ENCODE assay signal across 22 cellular contexts in the genomic region with DNA sequence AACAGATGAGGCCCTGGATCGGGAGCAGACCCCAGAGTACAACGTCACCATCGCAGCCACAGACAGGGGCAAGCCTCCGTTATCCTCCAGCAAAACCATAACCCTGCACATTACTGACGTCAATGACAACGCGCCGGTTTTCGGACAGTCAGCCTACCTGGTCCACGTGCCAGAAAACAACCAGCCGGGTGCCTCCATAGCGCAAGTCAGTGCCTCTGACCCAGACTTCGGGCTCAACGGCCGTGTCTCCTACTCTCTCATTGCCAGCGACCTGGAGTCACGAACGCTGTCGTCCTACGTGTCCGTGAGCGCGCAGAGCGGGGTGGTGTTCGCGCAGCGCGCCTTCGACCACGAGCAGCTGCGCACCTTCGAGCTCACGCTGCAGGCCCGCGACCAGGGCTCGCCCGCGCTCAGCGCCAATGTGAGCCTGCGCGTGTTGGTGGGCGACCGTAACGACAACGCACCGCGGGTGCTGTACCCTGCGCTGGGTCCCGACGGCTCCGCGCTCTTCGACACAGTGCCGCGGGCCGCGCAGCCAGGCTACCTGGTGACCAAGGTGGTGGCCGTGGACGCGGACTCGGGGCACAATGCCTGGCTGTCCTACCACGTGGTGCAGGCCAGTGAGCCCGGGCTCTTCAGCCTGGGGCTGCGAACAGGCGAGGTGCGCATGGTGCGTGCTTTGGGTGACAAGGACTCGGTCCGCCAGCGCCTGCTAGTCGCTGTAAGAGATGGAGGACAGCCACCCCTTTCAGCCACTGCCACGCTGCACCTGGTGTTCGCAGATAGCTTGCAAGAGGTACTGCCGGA. TPM values are rescaled to one million over a fixed set of nuclear protein-coding genes. Genes with fewer than 3 reads are reported as not detected.
A peak's percentile ranks its signal among the peaks of the same experiment; 100 is the strongest.
DNase-seq lines count a peak whose midpoint lies in the region; ATAC-seq, FAIRE-seq and TF ChIP-seq lines count a peak whose summit lies in the region.
"Had no signal": no experiment of that assay in that cellular context is flagged by ENCODE, and none has a peak within 500 bp of the region (broad histone marks: within the 10 kb centered on the region; RNA-seq: fewer than 3 reads in every experiment).

No MANE protein-coding gene starts in this region.

- H3K27ac Mint-ChIP-seq in activated naive CD8-positive, alpha-beta T cell = no peak overlapping the region
- H3K27ac Mint-ChIP-seq in activated naive CD8-positive, alpha-beta T cell treated with anti-CD3 and anti-CD28 coated beads for 36 hours = no peak overlapping the region
- peak overlapping the region in 4 of 6 donors; percentile 73 to 96 (median 92) for H3K27ac Mint-ChIP-seq in naive B cell
- H3K27ac Mint-ChIP-seq: neural progenitor cell had no signal

- no peak overlapping the region for H3K4me3 ChIP-seq in K562
- H3K4me3 ChIP-seq: cardiac muscle cell had no signal

- H3K4me1 ChIP-seq in K562 (replicated peaks in 1 of 2; ENCODE audit: control insufficient read depth in 2 of 2, insufficient read depth in 2 of 2, low read length in 2 of 2) = peaks cover 0 to 30% of the 10 kb centered on the region in 2 experiments; a peak in 2 of 5 replicates
- H3K4me1 ChIP-seq: neural progenitor cell had no signal

- 0 out of 2 replicates have a peak, but pooled peaks cover 1% of the 10 kb centered on the region for H3K9me3 ChIP-seq in K562 (replicated peaks; ENCODE audit: control insufficient read depth, insufficient read depth, low read depth, low read length)

- CTCF ChIA-PET in K562 (lab: Yijun Ruan, JAX; ENCODE audit: low intra/inter-chr PET ratio) = interaction anchor here (2.0 kb wide), 1 partner anchor 105 kb away, joined by 6 read pairs; no protein-coding TSS in a partner anchor

- in situ Hi-C loops in K562 (cut with MboI) = no loop called here

- TF ChIP-seq RAD21 in K562 (CRISPR knock-in tag; conservative IDR thresholded peaks at IDR 0.05 in 1 of 2, IDR thresholded peaks at IDR 0.05 in 1 of 2) = no peak

- TF ChIP-seq POLR2A in K562 (conservative IDR thresholded peaks at IDR 0.05) = no peak

- H3K9me1 ChIP-seq in K562 (ENCODE audit: control insufficient read depth, insufficient read depth, low read length) = no peaks in the 10 kb centered on the region

- H3K27me3 Mint-ChIP-seq in activated naive CD8-positive, alpha-beta T cell = peaks cover 50% of the 10 kb centered on the region
- H3K27me3 Mint-ChIP-seq in activated naive CD8-positive, alpha-beta T cell treated with anti-CD3 and anti-CD28 coated beads for 36 hours = peaks cover 90% of the 10 kb centered on the region
- H3K27me3 Mint-ChIP-seq in naive B cell = peaks cover 65 to 80% (median 70%) of the 10 kb centered on the region in 3 donors

- H3K79me2 ChIP-seq in K562 (ENCODE audit: control insufficient read depth, insufficient read depth, low read length) = no peaks in the 10 kb centered on the region

- H3K4me3 Mint-ChIP-seq in activated naive CD8-positive, alpha-beta T cell = peak overlapping the region; percentile 25
- no peak overlapping the region for H3K4me3 Mint-ChIP-seq in activated naive CD8-positive, alpha-beta T cell treated with anti-CD3 and anti-CD28 coated beads for 36 hours
- peak overlapping the region in 4 of 8 donors; percentile 45 to 64 (median 54) for H3K4me3 Mint-ChIP-seq in naive B cell

- POLR2A ChIA-PET in K562 (lab: Yijun Ruan, JAX) = no interaction called here

- no peak overlapping the region for H2AFZ ChIP-seq in K562 (ENCODE audit: low read depth, low read length)
- H2AFZ ChIP-seq: neural progenitor cell had no signal

- no peak for DNase-seq in activated naive CD8-positive, alpha-beta T cell treated with anti-CD3 and anti-CD28 coated beads for 36 hours
- DNase-seq in K562 (ENCODE audit: extremely low read depth in 1 of 4, low spot score in 3 of 4) (no peak), naive B cell (no peak), AML-193 (lab: John Stamatoyannopoulos, UW) (no peak)
- DNase-seq in stimulated activated CD4-positive, alpha-beta T cell treated with anti-CD3 and anti-CD28 coated beads, Interleukin-2, amount 100 ng/mL, for 24 hours = no peak
- DNase-seq: activated CD4-positive, alpha-beta T cell treated with anti-CD3 and anti-CD28 coated beads, Interleukin-2, amount 50 U/mL, for 1 hour; activated T-cell treated with anti-CD3 and anti-CD28 coated beads, Interleukin-2, amount 50 U/mL, for 1 hour; dorsolateral prefrontal cortex; EL; gastrocnemius medialis; Karpas-422; kidney glomerular epithelial cell; NCI-H1048; NCI-H2081; NCI-H446; RPMI8226; stimulated activated CD4-positive, alpha-beta T cell treated with anti-CD3 and anti-CD28 coated beads, Interleukin-12 subunit alpha, Interleukin-12 subunit beta, amount 100 ng/mL, for 4 hours had no signal

- H4K20me1 ChIP-seq in K562 (replicated peaks; ENCODE audit: control insufficient read depth, insufficient read depth, low read length) = no peaks in the 10 kb centered on the region

- H3K27ac ChIP-seq in K562 (ENCODE audit: extremely low read depth, low read depth, low read length) (no peak overlapping the region), temporal lobe (ENCODE audit: low read depth, low read length) (peak overlapping the region; percentile 45)
- H3K27ac ChIP-seq: cardiac muscle cell, dorsolateral prefrontal cortex, neural progenitor cell had no signal

- no peak for ATAC-seq in K562
- ATAC-seq in naive B cell (ENCODE audit: low read depth in 2 of 2) = no peak
- no peak for ATAC-seq in GM21447 (IDR thresholded peaks at IDR 0.05; ENCODE audit: unreplicated experiment)
- ATAC-seq: gastrocnemius medialis had no signal

- WGBS in K562 (ENCODE audit: insufficient coverage, low coverage, missing lambda C conversion rate) = 49% methylated on average over 52 of the region's 74 CpGs

- no TSS peak for BruUV-seq in K562 (replicated peaks; lab: Mats Ljungman, UMichigan)

- no peak overlapping the region for H3K4me2 ChIP-seq in K562 (ENCODE audit: insufficient read depth, low read length)
- H3K4me2 ChIP-seq: neural progenitor cell had no signal

- H3K36me3 Mint-ChIP-seq in activated naive CD8-positive, alpha-beta T cell = peaks cover 35% of the 10 kb centered on the region
- peaks cover 36% of the 10 kb centered on the region for H3K36me3 Mint-ChIP-seq in activated naive CD8-positive, alpha-beta T cell treated with anti-CD3 and anti-CD28 coated beads for 36 hours
- peaks cover 37 to 52% of the 10 kb centered on the region in 2 donors for H3K36me3 Mint-ChIP-seq in naive B cell

- H3K9me3 Mint-ChIP-seq in activated naive CD8-positive, alpha-beta T cell (ENCODE audit: low read depth) = peaks cover 23% of the 10 kb centered on the region
- peaks cover 44% of the 10 kb centered on the region for H3K9me3 Mint-ChIP-seq in activated naive CD8-positive, alpha-beta T cell treated with anti-CD3 and anti-CD28 coated beads for 36 hours
- peaks cover 16 to 82% (median 56%) of the 10 kb centered on the region in 7 donors for H3K9me3 Mint-ChIP-seq in naive B cell

- no peaks in the 10 kb centered on the region for H3K36me3 ChIP-seq in K562 (ENCODE audit: control insufficient read depth, insufficient read depth, low read length)
- H3K36me3 ChIP-seq: gastrocnemius medialis had no signal

- no peak for TF ChIP-seq CTCF in K562 (IDR thresholded peaks at IDR 0.05 in 2 of 3, conservative IDR thresholded peaks at IDR 0.05 in 1 of 3; ENCODE audit: insufficient read depth in 2 of 3, low read depth in 1 of 3, low read length in 3 of 3)

- no peak overlapping the region for H3K9ac ChIP-seq in K562 (ENCODE audit: insufficient read depth in 1 of 2, low read depth in 2 of 2, low read length in 2 of 2)
- H3K9ac ChIP-seq: neural progenitor cell had no signal

- intact Hi-C loops in K562 (cut with micrococcal nuclease) = no loop called here

- peaks cover 3 to 45% of the 10 kb centered on the region in 2 experiments; a peak in 3 of 5 replicates for H3K27me3 ChIP-seq in K562 (ENCODE audit: control insufficient read depth in 2 of 2, insufficient read depth in 2 of 2, low read length in 2 of 2)
- H3K27me3 ChIP-seq: cardiac muscle cell, neural progenitor cell had no signal

- FAIRE-seq in K562 (lab: Jason Lieb, UNC) = no peak

- H3K4me1 Mint-ChIP-seq in activated naive CD8-positive, alpha-beta T cell (ENCODE audit: low read depth) = peaks cover 16% of the 10 kb centered on the region
- peaks cover 5% of the 10 kb centered on the region for H3K4me1 Mint-ChIP-seq in activated naive CD8-positive, alpha-beta T cell treated with anti-CD3 and anti-CD28 coated beads for 36 hours
- peaks cover 3 to 21% (median 4%) of the 10 kb centered on the region in 3 donors for H3K4me1 Mint-ChIP-seq in naive B cell

- TF ChIP-seq EP300 in K562 (IDR thresholded peaks at IDR 0.05; ENCODE audit: low read length) = no peak

RNA-seq across cellular contexts. Expression of gene PCDHGA11, which starts 1.6 kb away (rescaled TPM):
- under 1 TPM in 1 of 2 experiments, not detected in 1; 0.06 TPM for total RNA-seq in activated naive CD8-positive, alpha-beta T cell treated with anti-CD3 and anti-CD28 coated beads for 36 hours
- total RNA-seq in K562 (2011; cell fraction: chromatin; rRNA removed; ENCODE audit: low replicate concordance) = 0.14 and 0.32 TPM in 2 replicates
- total RNA-seq in K562 (2011; cell fraction: nucleolus; rRNA removed) = 0.33 TPM in 1 of 2 replicates, not detected in the other
- 0.15 and 0.23 TPM in 2 replicates for total RNA-seq in K562 (2011; cell fraction: nucleoplasm; rRNA removed)
- total RNA-seq in K562 (2014; rRNA removed) = 0.04 and 0.05 TPM in 2 replicates
- 0.04 and 0.06 TPM in 2 replicates for total RNA-seq in K562 (2014; rRNA removed; fragmentation: Illumina TruSeq; extraction: Trizol)
- 0.07 and 0.08 TPM in 2 replicates for total RNA-seq in K562 (2015; rRNA removed; fragmentation: Illumina TruSeq; extraction: Trizol)
- total RNA-seq in K562 (2021) = 0.04 TPM in 1 of 2 replicates, not detected in the other
- polyA plus RNA-seq in K562 (2011; rRNA removed) = 0.01 TPM in 1 of 2 replicates, not detected in the other
- 0.01 and 0.03 TPM in 2 replicates for polyA plus RNA-seq in K562 (2011; cell fraction: cytosol; rRNA removed)
- 0.23 TPM in 1 of 2 replicates, not detected in the other for polyA plus RNA-seq in K562 (2011; cell fraction: nucleus; rRNA removed)
- 0.03 TPM in 1 of 2 replicates, not detected in the other for polyA plus RNA-seq in K562 (2012)
- 0.04 TPM in 1 of 2 replicates, not detected in the other for polyA plus RNA-seq in K562 (2014; fragmentation: Illumina TruSeq; extraction: Trizol)
- polyA plus RNA-seq in K562 (2014; fragmentation: Nextera tagmentation; extraction: Ambion mirVana) = not detected
- polyA plus RNA-seq in K562 (2014; rRNA removed) = not detected in 2 replicates
- 0.12 and 0.18 TPM in 2 replicates for polyA minus RNA-seq in K562 (2011; rRNA and poly(A)+ RNA removed)
- not detected in 2 replicates for polyA minus RNA-seq in K562 (2011; cell fraction: cytosol; rRNA and poly(A)+ RNA removed)
- 0.11 and 0.13 TPM in 2 replicates for polyA minus RNA-seq in K562 (2011; cell fraction: nucleus; rRNA and poly(A)+ RNA removed)
- polyA plus RNA-seq in naive B cell (ENCODE audit: low read depth in 6 of 6) = not detected
- total RNA-seq in temporal lobe = 19.7 TPM

RNA-seq across cellular contexts. Expression of gene PCDHGB7, which starts 1.8 kb away (rescaled TPM):
- not detected for total RNA-seq in activated naive CD8-positive, alpha-beta T cell treated with anti-CD3 and anti-CD28 coated beads for 36 hours
- total RNA-seq in K562 (2011; cell fraction: chromatin; rRNA removed; ENCODE audit: low replicate concordance) = 0.14 and 0.23 TPM in 2 replicates
- 0.17 TPM in 1 of 2 replicates, not detected in the other for total RNA-seq in K562 (2011; cell fraction: nucleolus; rRNA removed)
- total RNA-seq in K562 (2011; cell fraction: nucleoplasm; rRNA removed) = not detected in 2 replicates
- 0.04 TPM in 1 of 2 replicates, not detected in the other for total RNA-seq in K562 (2014; rRNA removed)
- not detected in 2 replicates for total RNA-seq in K562 (2014; rRNA removed; fragmentation: Illumina TruSeq; extraction: Trizol)
- 0.08 TPM in 1 of 2 replicates, not detected in the other for total RNA-seq in K562 (2015; rRNA removed; fragmentation: Illumina TruSeq; extraction: Trizol)
- total RNA-seq in K562 (2021) = 0.04 and 0.09 TPM in 2 replicates
- polyA plus RNA-seq in K562 (2011; rRNA removed) = not detected in 2 replicates
- polyA plus RNA-seq in K562 (2011; cell fraction: cytosol; rRNA removed) = not detected in 2 replicates
- polyA plus RNA-seq in K562 (2011; cell fraction: nucleus; rRNA removed) = 0.27 TPM in 1 of 2 replicates, not detected in the other
- not detected in 2 replicates for polyA plus RNA-seq in K562 (2012)
- not detected in 2 replicates for polyA plus RNA-seq in K562 (2014; fragmentation: Illumina TruSeq; extraction: Trizol)
- polyA plus RNA-seq in K562 (2014; fragmentation: Nextera tagmentation; extraction: Ambion mirVana) = not detected
- polyA plus RNA-seq in K562 (2014; rRNA removed) = not detected in 2 replicates
- 0.07 TPM in 1 of 2 replicates, not detected in the other for polyA minus RNA-seq in K562 (2011; rRNA and poly(A)+ RNA removed)
- polyA minus RNA-seq in K562 (2011; cell fraction: cytosol; rRNA and poly(A)+ RNA removed) = not detected in 2 replicates
- 0.11 and 0.13 TPM in 2 replicates for polyA minus RNA-seq in K562 (2011; cell fraction: nucleus; rRNA and poly(A)+ RNA removed)
- polyA plus RNA-seq in naive B cell (ENCODE audit: low read depth in 6 of 6) = not detected
- 14.8 TPM for total RNA-seq in temporal lobe

RNA-seq across cellular contexts. Expression of gene PCDHGA10, which starts 6.5 kb away (rescaled TPM):
- under 1 TPM in 1 of 2 experiments, not detected in 1; 0.06 TPM for total RNA-seq in activated naive CD8-positive, alpha-beta T cell treated with anti-CD3 and anti-CD28 coated beads for 36 hours
- 0.21 and 0.33 TPM in 2 replicates for total RNA-seq in K562 (2011; cell fraction: chromatin; rRNA removed; ENCODE audit: low replicate concordance)
- 0.13 and 0.17 TPM in 2 replicates for total RNA-seq in K562 (2011; cell fraction: nucleolus; rRNA removed)
- total RNA-seq in K562 (2011; cell fraction: nucleoplasm; rRNA removed) = 0.15 TPM in 2 replicates
- total RNA-seq in K562 (2014; rRNA removed) (0.04 and 0.05 TPM in 2 replicates), K562 (2014; rRNA removed; fragmentation: Illumina TruSeq; extraction: Trizol) (0.06 and 0.07 TPM in 2 replicates), K562 (2015; rRNA removed; fragmentation: Illumina TruSeq; extraction: Trizol) (0.08 and 0.11 TPM in 2 replicates), K562 (2021) (0.07 and 0.13 TPM in 2 replicates), temporal lobe (14.5 TPM)
- polyA plus RNA-seq in K562 (2011; rRNA removed) (0.03 TPM in 1 of 2 replicates, not detected in the other), K562 (2014; fragmentation: Illumina TruSeq; extraction: Trizol) (0.06 TPM in 1 of 2 replicates, not detected in the other), K562 (2014; fragmentation: Nextera tagmentation; extraction: Ambion mirVana) (under 1 TPM; 0.01 to 0.04 TPM), K562 (2014; rRNA removed) (0.01 TPM in 1 of 2 replicates, not detected in the other), naive B cell (ENCODE audit: low read depth in 6 of 6) (under 1 TPM in 1 of 6 donors, not detected in 5; 0.05 TPM)
- polyA plus RNA-seq in K562 (2011; cell fraction: cytosol; rRNA removed) = 0.03 TPM in 1 of 2 replicates, not detected in the other
- 0.06 and 0.17 TPM in 2 replicates for polyA plus RNA-seq in K562 (2011; cell fraction: nucleus; rRNA removed)
- polyA plus RNA-seq in K562 (2012) = 0.05 and 0.15 TPM in 2 replicates
- 0.14 TPM in 1 of 2 replicates, not detected in the other for polyA minus RNA-seq in K562 (2011; rRNA and poly(A)+ RNA removed)
- not detected in 2 replicates for polyA minus RNA-seq in K562 (2011; cell fraction: cytosol; rRNA and poly(A)+ RNA removed)
- 0.13 TPM in 1 of 2 replicates, not detected in the other for polyA minus RNA-seq in K562 (2011; cell fraction: nucleus; rRNA and poly(A)+ RNA removed)

RNA-seq across cellular contexts. Expression of gene PCDHGA12, which starts 11.0 kb away (rescaled TPM):
- under 1 TPM in 1 of 2 experiments, not detected in 1; 0.08 TPM for total RNA-seq in activated naive CD8-positive, alpha-beta T cell treated with anti-CD3 and anti-CD28 coated beads for 36 hours
- total RNA-seq in K562 (2011; cell fraction: chromatin; rRNA removed; ENCODE audit: low replicate concordance) = not detected in 2 replicates
- total RNA-seq in K562 (2011; cell fraction: nucleolus; rRNA removed) = not detected in 2 replicates
- total RNA-seq in K562 (2011; cell fraction: nucleoplasm; rRNA removed) = 0.15 TPM in 1 of 2 replicates, not detected in the other
- total RNA-seq in K562 (2014; rRNA removed) (not detected in 2 replicates), K562 (2014; rRNA removed; fragmentation: Illumina TruSeq; extraction: Trizol) (not detected in 2 replicates), K562 (2015; rRNA removed; fragmentation: Illumina TruSeq; extraction: Trizol) (not detected in 2 replicates), K562 (2021) (0.13 TPM in 1 of 2 replicates, not detected in the other), temporal lobe (7.9 TPM)
- polyA plus RNA-seq in K562 (2011; rRNA removed) (0.03 TPM in 1 of 2 replicates, not detected in the other), K562 (2014; fragmentation: Illumina TruSeq; extraction: Trizol) (not detected in 2 replicates), K562 (2014; fragmentation: Nextera tagmentation; extraction: Ambion mirVana) (not detected), K562 (2014; rRNA removed) (not detected in 2 replicates), naive B cell (ENCODE audit: low read depth in 6 of 6) (under 1 TPM in 3 of 6 donors, not detected in 3; 0.09 to 0.16 (median 0.11) TPM)
- not detected in 2 replicates for polyA plus RNA-seq in K562 (2011; cell fraction: cytosol; rRNA removed)
- 0.09 TPM in 1 of 2 replicates, not detected in the other for polyA plus RNA-seq in K562 (2011; cell fraction: nucleus; rRNA removed)
- 0.04 TPM in 2 replicates for polyA plus RNA-seq in K562 (2012)
- polyA minus RNA-seq in K562 (2011; rRNA and poly(A)+ RNA removed) = not detected in 2 replicates
- not detected in 2 replicates for polyA minus RNA-seq in K562 (2011; cell fraction: cytosol; rRNA and poly(A)+ RNA removed)
- polyA minus RNA-seq in K562 (2011; cell fraction: nucleus; rRNA and poly(A)+ RNA removed) = not detected in 2 replicates

RNA-seq across cellular contexts. Expression of gene PCDHGB6, which starts 11.5 kb away (rescaled TPM):
- not detected for total RNA-seq in activated naive CD8-positive, alpha-beta T cell treated with anti-CD3 and anti-CD28 coated beads for 36 hours
- total RNA-seq in K562 (2011; cell fraction: chromatin; rRNA removed; ENCODE audit: low replicate concordance) = 0.14 and 0.35 TPM in 2 replicates
- total RNA-seq in K562 (2011; cell fraction: nucleolus; rRNA removed) = 0.17 and 0.26 TPM in 2 replicates
- total RNA-seq in K562 (2011; cell fraction: nucleoplasm; rRNA removed) = 0.15 and 0.31 TPM in 2 replicates
- total RNA-seq in K562 (2014; rRNA removed) (0.09 TPM in 1 of 2 replicates, not detected in the other), K562 (2014; rRNA removed; fragmentation: Illumina TruSeq; extraction: Trizol) (0.06 and 0.07 TPM in 2 replicates), K562 (2015; rRNA removed; fragmentation: Illumina TruSeq; extraction: Trizol) (0.08 and 0.11 TPM in 2 replicates), K562 (2021) (0.11 TPM in 2 replicates), temporal lobe (12.5 TPM)
- polyA plus RNA-seq in K562 (2011; rRNA removed) (0.01 and 0.04 TPM in 2 replicates), K562 (2014; fragmentation: Illumina TruSeq; extraction: Trizol) (not detected in 2 replicates), K562 (2014; fragmentation: Nextera tagmentation; extraction: Ambion mirVana) (under 1 TPM; 0.01 to 0.03 TPM), K562 (2014; rRNA removed) (0.07 TPM in 1 of 2 replicates, not detected in the other), naive B cell (ENCODE audit: low read depth in 6 of 6) (under 1 TPM in 2 of 6 donors, not detected in 4; 0.11 to 0.17 TPM)
- 0.09 TPM in 1 of 2 replicates, not detected in the other for polyA plus RNA-seq in K562 (2011; cell fraction: cytosol; rRNA removed)
- 0.07 and 0.46 TPM in 2 replicates for polyA plus RNA-seq in K562 (2011; cell fraction: nucleus; rRNA removed)
- 0.01 and 0.18 TPM in 2 replicates for polyA plus RNA-seq in K562 (2012)
- 0.09 and 0.11 TPM in 2 replicates for polyA minus RNA-seq in K562 (2011; rRNA and poly(A)+ RNA removed)
- not detected in 2 replicates for polyA minus RNA-seq in K562 (2011; cell fraction: cytosol; rRNA and poly(A)+ RNA removed)
- 0.11 and 0.40 TPM in 2 replicates for polyA minus RNA-seq in K562 (2011; cell fraction: nucleus; rRNA and poly(A)+ RNA removed)

Comparison
In these comparisons a context has a peak if more than half of its experiments do, and no peak if none do; other contexts are left out.
1. H3K27ac Mint-ChIP-seq: peak in naive B cell (4 of 6); none in activated naive CD8-positive, alpha-beta T cell (single experiment) and activated naive CD8-positive, alpha-beta T cell treated with anti-CD3 and anti-CD28 coated beads for 36 hours (single experiment).
2. RNA of gene PCDHGA11, which starts 1.6 kb away (total RNA-seq): 19.7 TPM in temporal lobe (single experiment); 0.06 TPM in activated naive CD8-positive, alpha-beta T cell treated with anti-CD3 and anti-CD28 coated beads for 36 hours and 0.04 to 0.33 TPM in K562; every median in the first group is over 10 times any median in the second.
3. RNA of gene PCDHGB7, which starts 1.8 kb away (total RNA-seq): 14.8 TPM in temporal lobe (single experiment); not detected in activated naive CD8-positive, alpha-beta T cell treated with anti-CD3 and anti-CD28 coated beads for 36 hours and 0.04 to 0.23 TPM in K562; every median in the first group is over 10 times any median in the second.
4. RNA of gene PCDHGA10, which starts 6.5 kb away (total RNA-seq): 14.5 TPM in temporal lobe (single experiment); 0.04 to 0.33 TPM in K562 and 0.06 TPM in activated naive CD8-positive, alpha-beta T cell treated with anti-CD3 and anti-CD28 coated beads for 36 hours; every median in the first group is over 10 times any median in the second.